1 cellular context compared by ENCODE assay signal in genomic region chr11:75795276-75796090, GRCh38.
TF ChIP-seq lines count a peak whose summit lies in the region.

No MANE protein-coding gene starts in this region.

TF ChIP-seq in H1, 55 proteins besides CTCF, POLR2A, EP300 and RAD21 (continued from another document):
- no peak for TF ChIP-seq BRCA1 (IDR thresholded peaks at IDR 0.05; ENCODE audit: low read depth, low read length)
- no peak for TF ChIP-seq JUN (IDR thresholded peaks at IDR 0.05; ENCODE audit: low read depth, low read length)
- no peak for TF ChIP-seq EZH2 (IDR thresholded peaks at IDR 0.05; ENCODE audit: low read depth, low read length, severe bottlenecking)
- TF ChIP-seq RNF2 (IDR thresholded peaks at IDR 0.05; ENCODE audit: borderline replicate concordance, low read depth, low read length, missing control alignments, poor library complexity, severe bottlenecking) = no peak
- no peak for TF ChIP-seq TCF12 (IDR thresholded peaks at IDR 0.05; ENCODE audit: low read depth, low read length)
